Comparison of ENCODE assay signal across 1 cellular context in the genomic region with DNA sequence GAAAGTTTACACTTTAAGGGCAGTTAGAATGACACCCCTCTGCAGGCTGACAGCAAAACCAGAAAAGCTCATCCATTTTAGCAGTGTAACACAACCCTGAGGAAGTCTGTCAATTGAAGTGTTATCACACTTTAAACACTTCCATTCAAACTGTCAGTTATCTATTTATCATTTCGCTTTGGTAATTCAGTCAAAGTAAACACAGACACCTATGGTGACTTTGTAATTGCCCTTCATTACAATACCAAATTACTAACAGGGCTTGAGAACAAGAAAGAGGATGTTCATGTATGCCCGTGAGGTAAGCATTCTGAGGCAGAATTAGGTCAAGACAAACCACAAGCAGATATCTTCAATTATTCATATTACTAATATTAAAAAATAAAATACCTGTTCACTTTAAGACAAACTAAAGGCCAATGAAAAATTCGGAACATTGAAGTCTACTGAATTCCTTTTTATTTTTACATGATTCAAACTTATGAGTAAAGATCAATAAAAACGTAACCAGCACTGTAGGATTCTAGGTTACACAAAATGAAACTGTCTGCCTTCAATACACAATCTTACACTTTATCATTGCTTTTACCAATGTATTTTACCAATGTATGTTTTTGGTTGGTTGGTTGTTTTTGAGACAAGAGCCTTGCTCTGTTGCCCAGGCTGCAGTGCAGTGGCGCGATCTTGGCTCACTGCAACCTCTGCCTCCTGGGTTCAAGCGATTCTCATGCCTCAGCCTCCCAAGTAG.
TF ChIP-seq lines count a peak whose summit lies in the region.

No MANE protein-coding gene starts in this region.

TF ChIP-seq in GM23338, 12 proteins besides CTCF, POLR2A, EP300 and RAD21:
- TF ChIP-seq, protein P1, sequence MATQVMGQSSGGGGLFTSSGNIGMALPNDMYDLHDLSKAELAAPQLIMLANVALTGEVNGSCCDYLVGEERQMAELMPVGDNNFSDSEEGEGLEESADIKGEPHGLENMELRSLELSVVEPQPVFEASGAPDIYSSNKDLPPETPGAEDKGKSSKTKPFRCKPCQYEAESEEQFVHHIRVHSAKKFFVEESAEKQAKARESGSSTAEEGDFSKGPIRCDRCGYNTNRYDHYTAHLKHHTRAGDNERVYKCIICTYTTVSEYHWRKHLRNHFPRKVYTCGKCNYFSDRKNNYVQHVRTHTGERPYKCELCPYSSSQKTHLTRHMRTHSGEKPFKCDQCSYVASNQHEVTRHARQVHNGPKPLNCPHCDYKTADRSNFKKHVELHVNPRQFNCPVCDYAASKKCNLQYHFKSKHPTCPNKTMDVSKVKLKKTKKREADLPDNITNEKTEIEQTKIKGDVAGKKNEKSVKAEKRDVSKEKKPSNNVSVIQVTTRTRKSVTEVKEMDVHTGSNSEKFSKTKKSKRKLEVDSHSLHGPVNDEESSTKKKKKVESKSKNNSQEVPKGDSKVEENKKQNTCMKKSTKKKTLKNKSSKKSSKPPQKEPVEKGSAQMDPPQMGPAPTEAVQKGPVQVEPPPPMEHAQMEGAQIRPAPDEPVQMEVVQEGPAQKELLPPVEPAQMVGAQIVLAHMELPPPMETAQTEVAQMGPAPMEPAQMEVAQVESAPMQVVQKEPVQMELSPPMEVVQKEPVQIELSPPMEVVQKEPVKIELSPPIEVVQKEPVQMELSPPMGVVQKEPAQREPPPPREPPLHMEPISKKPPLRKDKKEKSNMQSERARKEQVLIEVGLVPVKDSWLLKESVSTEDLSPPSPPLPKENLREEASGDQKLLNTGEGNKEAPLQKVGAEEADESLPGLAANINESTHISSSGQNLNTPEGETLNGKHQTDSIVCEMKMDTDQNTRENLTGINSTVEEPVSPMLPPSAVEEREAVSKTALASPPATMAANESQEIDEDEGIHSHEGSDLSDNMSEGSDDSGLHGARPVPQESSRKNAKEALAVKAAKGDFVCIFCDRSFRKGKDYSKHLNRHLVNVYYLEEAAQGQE (IDR thresholded peaks at IDR 0.05; ENCODE audit: unreplicated experiment) = no peak
- TF ChIP-seq POLR2AphosphoS5 (IDR thresholded peaks at IDR 0.05; ENCODE audit: low read depth) (no peak), ZNF114 (CRISPR knock-in tag; IDR thresholded peaks at IDR 0.05) (no peak), NANOG (IDR thresholded peaks at IDR 0.05; ENCODE audit: borderline replicate concordance) (no peak), JUNB (IDR thresholded peaks at IDR 0.05; ENCODE audit: unreplicated experiment) (no peak), EZH2phosphoT487 (IDR thresholded peaks at IDR 0.05; ENCODE audit: unreplicated experiment) (no peak), STAT1 (IDR thresholded peaks at IDR 0.05; ENCODE audit: unreplicated experiment) (no peak), EZH2 (IDR thresholded peaks at IDR 0.05; ENCODE audit: low read depth, unreplicated experiment) (no peak), ZNF331 (CRISPR knock-in tag; IDR thresholded peaks at IDR 0.05; ENCODE audit: low read depth) (no peak), CREB1 (CRISPR knock-in tag; IDR thresholded peaks at IDR 0.05; ENCODE audit: low read depth) (no peak)
- TF ChIP-seq, protein P2, sequence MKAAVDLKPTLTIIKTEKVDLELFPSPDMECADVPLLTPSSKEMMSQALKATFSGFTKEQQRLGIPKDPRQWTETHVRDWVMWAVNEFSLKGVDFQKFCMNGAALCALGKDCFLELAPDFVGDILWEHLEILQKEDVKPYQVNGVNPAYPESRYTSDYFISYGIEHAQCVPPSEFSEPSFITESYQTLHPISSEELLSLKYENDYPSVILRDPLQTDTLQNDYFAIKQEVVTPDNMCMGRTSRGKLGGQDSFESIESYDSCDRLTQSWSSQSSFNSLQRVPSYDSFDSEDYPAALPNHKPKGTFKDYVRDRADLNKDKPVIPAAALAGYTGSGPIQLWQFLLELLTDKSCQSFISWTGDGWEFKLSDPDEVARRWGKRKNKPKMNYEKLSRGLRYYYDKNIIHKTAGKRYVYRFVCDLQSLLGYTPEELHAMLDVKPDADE (IDR thresholded peaks at IDR 0.05) = no peak
- TF ChIP-seq, protein P3, sequence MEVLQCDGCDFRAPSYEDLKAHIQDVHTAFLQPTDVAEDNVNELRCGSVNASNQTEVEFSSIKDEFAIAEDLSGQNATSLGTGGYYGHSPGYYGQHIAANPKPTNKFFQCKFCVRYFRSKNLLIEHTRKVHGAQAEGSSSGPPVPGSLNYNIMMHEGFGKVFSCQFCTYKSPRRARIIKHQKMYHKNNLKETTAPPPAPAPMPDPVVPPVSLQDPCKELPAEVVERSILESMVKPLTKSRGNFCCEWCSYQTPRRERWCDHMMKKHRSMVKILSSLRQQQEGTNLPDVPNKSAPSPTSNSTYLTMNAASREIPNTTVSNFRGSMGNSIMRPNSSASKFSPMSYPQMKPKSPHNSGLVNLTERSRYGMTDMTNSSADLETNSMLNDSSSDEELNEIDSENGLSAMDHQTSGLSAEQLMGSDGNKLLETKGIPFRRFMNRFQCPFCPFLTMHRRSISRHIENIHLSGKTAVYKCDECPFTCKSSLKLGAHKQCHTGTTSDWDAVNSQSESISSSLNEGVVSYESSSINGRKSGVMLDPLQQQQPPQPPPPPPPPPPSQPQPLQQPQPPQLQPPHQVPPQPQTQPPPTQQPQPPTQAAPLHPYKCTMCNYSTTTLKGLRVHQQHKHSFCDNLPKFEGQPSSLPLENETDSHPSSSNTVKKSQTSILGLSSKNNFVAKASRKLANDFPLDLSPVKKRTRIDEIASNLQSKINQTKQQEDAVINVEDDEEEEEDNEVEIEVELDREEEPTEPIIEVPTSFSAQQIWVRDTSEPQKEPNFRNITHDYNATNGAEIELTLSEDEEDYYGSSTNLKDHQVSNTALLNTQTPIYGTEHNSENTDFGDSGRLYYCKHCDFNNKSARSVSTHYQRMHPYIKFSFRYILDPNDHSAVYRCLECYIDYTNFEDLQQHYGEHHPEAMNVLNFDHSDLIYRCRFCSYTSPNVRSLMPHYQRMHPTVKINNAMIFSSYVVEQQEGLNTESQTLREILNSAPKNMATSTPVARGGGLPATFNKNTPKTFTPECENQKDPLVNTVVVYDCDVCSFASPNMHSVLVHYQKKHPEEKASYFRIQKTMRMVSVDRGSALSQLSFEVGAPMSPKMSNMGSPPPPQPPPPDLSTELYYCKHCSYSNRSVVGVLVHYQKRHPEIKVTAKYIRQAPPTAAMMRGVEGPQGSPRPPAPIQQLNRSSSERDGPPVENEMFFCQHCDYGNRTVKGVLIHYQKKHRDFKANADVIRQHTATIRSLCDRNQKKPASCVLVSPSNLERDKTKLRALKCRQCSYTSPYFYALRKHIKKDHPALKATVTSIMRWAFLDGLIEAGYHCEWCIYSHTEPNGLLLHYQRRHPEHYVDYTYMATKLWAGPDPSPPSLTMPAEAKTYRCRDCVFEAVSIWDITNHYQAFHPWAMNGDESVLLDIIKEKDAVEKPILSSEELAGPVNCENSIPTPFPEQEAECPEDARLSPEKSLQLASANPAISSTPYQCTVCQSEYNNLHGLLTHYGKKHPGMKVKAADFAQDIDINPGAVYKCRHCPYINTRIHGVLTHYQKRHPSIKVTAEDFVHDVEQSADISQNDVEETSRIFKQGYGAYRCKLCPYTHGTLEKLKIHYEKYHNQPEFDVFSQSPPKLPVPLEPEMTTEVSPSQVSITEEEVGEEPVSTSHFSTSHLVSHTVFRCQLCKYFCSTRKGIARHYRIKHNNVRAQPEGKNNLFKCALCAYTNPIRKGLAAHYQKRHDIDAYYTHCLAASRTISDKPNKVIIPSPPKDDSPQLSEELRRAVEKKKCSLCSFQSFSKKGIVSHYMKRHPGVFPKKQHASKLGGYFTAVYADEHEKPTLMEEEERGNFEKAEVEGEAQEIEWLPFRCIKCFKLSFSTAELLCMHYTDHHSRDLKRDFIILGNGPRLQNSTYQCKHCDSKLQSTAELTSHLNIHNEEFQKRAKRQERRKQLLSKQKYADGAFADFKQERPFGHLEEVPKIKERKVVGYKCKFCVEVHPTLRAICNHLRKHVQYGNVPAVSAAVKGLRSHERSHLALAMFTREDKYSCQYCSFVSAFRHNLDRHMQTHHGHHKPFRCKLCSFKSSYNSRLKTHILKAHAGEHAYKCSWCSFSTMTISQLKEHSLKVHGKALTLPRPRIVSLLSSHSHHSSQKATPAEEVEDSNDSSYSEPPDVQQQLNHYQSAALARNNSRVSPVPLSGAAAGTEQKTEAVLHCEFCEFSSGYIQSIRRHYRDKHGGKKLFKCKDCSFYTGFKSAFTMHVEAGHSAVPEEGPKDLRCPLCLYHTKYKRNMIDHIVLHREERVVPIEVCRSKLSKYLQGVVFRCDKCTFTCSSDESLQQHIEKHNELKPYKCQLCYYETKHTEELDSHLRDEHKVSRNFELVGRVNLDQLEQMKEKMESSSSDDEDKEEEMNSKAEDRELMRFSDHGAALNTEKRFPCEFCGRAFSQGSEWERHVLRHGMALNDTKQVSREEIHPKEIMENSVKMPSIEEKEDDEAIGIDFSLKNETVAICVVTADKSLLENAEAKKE (CRISPR knock-in tag; IDR thresholded peaks at IDR 0.05) = no peak
